7 cellular contexts compared by ENCODE assay signal in the genomic region with DNA sequence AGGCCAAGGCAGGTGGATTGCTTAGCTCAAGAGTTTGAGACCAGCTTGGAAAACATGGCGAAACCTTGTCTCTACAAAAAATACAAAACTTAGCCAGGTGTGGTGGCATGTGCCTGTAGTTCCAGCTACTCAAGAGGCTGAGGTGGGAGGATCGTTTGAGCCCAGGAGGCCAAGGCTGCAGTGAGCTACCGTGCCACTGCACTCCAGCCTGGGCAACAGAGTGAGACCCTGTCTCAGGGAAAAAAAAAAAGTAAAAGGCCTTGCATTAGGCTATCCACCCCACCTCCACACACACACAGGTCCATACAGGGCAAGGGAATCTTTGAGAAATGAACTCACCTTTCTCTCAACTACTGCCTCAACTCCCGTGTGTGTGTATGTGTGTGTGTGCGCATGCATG. TPM values are rescaled to one million over a fixed set of nuclear protein-coding genes. Genes with fewer than 3 reads are reported as not detected.
DNase-seq lines count a peak whose midpoint lies in the region; ATAC-seq and TF ChIP-seq lines count a peak whose summit lies in the region.
"Not testable (repeated sequence)": the region's sequence is repeated elsewhere in the genome, so short reads cannot be mapped to it uniquely, and the experiment has no call there.

No MANE protein-coding gene starts in this region.

- H3K4me2 ChIP-seq in IMR-90 (ENCODE audit: low read depth, low read length): 0 out of 2 replicates have a peak overlapping the region, but pooled peaks have one; percentile 95

- not testable (repeated sequence) for H3K4me1 ChIP-seq in IMR-90 (ENCODE audit: control insufficient read depth, insufficient read depth, low read length); esophagus (ENCODE audit: control insufficient read depth in 2 of 2, insufficient read depth in 2 of 2, low read length in 1 of 2); rectal smooth muscle tissue (ENCODE audit: control insufficient read depth, insufficient read depth, low read length)
- H3K4me1 ChIP-seq in adrenal gland (replicated peaks in 1 of 2): peaks cover 15 to 48% of the 10 kb centered on the region in 2 donors
- peaks cover 0 to 48% of the 10 kb centered on the region in 2 donors for H3K4me1 ChIP-seq in right atrium auricular region
- peaks cover 31% of the 10 kb centered on the region for H3K4me1 ChIP-seq in muscle layer of colon (ENCODE audit: insufficient read depth, low read length)
- peaks cover 5 to 22% of the 10 kb centered on the region in 2 donors for H3K4me1 ChIP-seq in thoracic aorta (ENCODE audit: control insufficient read depth in 1 of 2, low read depth in 2 of 2)

- POLR2A ChIA-PET in IMR-90 (lab: Charles Lee; ENCODE audit: unreplicated experiment): not testable (repeated sequence)

- H4K8ac ChIP-seq in IMR-90 (ENCODE audit: low read depth in 2 of 2, low read length in 2 of 2): peak overlapping the region; percentile 11 to 34; a peak in 1 of 4 replicates

- not testable (repeated sequence) for H4K91ac ChIP-seq in IMR-90 (ENCODE audit: insufficient read depth, low read depth, low read length)

- not testable (repeated sequence) for H3K9me1 ChIP-seq in IMR-90 (ENCODE audit: insufficient read depth, low read length)

- not testable (repeated sequence) for H2BK15ac ChIP-seq in IMR-90 (ENCODE audit: low read depth, low read length)

- CTCF ChIA-PET in IMR-90 (lab: Yijun Ruan, JAX): interaction anchor here (0.8 to 1.1 kb wide), 2 partner anchors 21 to 22 kb away, joined by 3 read pairs; no protein-coding TSS in a partner anchor

- H3K79me1 ChIP-seq in IMR-90 (ENCODE audit: low read depth in 1 of 2, low read length in 2 of 2): peaks cover 0 to 13% of the 10 kb centered on the region in 2 experiments; a peak in 2 of 4 replicates

- DNase-seq in IMR-90; right atrium auricular region (ENCODE audit: low spot score); thoracic aorta (ENCODE audit: low spot score): not testable (repeated sequence)
- DNase-seq in adrenal gland: peak in 2 of 7 donors; percentile 17 to 41

- not testable (repeated sequence) for H2AK9ac ChIP-seq in IMR-90 (replicated peaks; ENCODE audit: low read depth, low read length, poor library complexity)

- not testable (repeated sequence) for H2BK20ac ChIP-seq in IMR-90 (ENCODE audit: low read depth, low read length)

- not testable (repeated sequence) for H3K18ac ChIP-seq in IMR-90 (ENCODE audit: low read depth, low read length)

- H2BK5ac ChIP-seq in IMR-90 (ENCODE audit: low read depth, low read length, poor library complexity, severe bottlenecking): not testable (repeated sequence)

- TF ChIP-seq RAD21 in IMR-90 (IDR thresholded peaks at IDR 0.05; ENCODE audit: low read length): not testable (repeated sequence)

- in situ Hi-C loops in IMR-90 (cut with MboI; ENCODE audit: low sequenced_read_pairs): not testable (repeated sequence)

- not testable (repeated sequence) for H3K9ac ChIP-seq in IMR-90 (ENCODE audit: low read depth, low read length); muscle layer of colon (ENCODE audit: low read length); rectal smooth muscle tissue (ENCODE audit: low read length)

- H4K20me1 ChIP-seq in IMR-90 (ENCODE audit: insufficient read depth, low read length): not testable (repeated sequence)

- H3K36me3 ChIP-seq in IMR-90 (ENCODE audit: control insufficient read depth, insufficient read depth, low read length); adrenal gland (replicated peaks in 1 of 2); esophagus (ENCODE audit: control insufficient read depth in 2 of 2, insufficient read depth in 2 of 2, low read length in 1 of 2); right atrium auricular region; muscle layer of colon (ENCODE audit: insufficient read depth, low read length); rectal smooth muscle tissue (ENCODE audit: control insufficient read depth, insufficient read depth, low read length); thoracic aorta: not testable (repeated sequence)

- H3K56ac ChIP-seq in IMR-90 (ENCODE audit: extremely low read depth, insufficient read depth, low read length): not testable (repeated sequence)

- WGBS in IMR-90 (ENCODE audit: extremely low coverage in 2 of 2, insufficient read length in 1 of 2), 2 experiments: no CpG with 5 or more reads among the region's 5 CpGs
- WGBS in adrenal gland, 4 donors: 74 to 95% (median 89%) methylated on average over 5 of the region's 5 CpGs
- WGBS in esophagus, 2 donors: 95 to 100% methylated on average over 5 of the region's 5 CpGs

- not testable (repeated sequence) for H3K4ac ChIP-seq in IMR-90 (ENCODE audit: low read depth, low read length)

- H2BK120ac ChIP-seq in IMR-90 (ENCODE audit: low read depth, low read length): not testable (repeated sequence)

- intact Hi-C loops in IMR-90 (cut with micrococcal nuclease); adrenal gland (cut with DNase I): not testable (repeated sequence)

- not testable (repeated sequence) for H2AFZ ChIP-seq in IMR-90 (replicated peaks; ENCODE audit: low read length, poor library complexity)

- H3K9me3 ChIP-seq in IMR-90 (ENCODE audit: control insufficient read depth, insufficient read depth, low read length); adrenal gland (replicated peaks in 1 of 3); esophagus (ENCODE audit: control insufficient read depth in 2 of 2, insufficient read depth in 1 of 2, low read depth in 1 of 2, low read length in 1 of 2); right atrium auricular region; muscle layer of colon (ENCODE audit: low read length); thoracic aorta: not testable (repeated sequence)

- not testable (repeated sequence) for ATAC-seq in IMR-90 (ENCODE audit: low read depth); thoracic aorta (ENCODE audit: insufficient number of reproducible peaks, low FRiP score, low read depth)

- not testable (repeated sequence) for TF ChIP-seq CTCF in IMR-90 (conservative IDR thresholded peaks at IDR 0.05; ENCODE audit: low read depth, low read length); adrenal gland (IDR thresholded peaks at IDR 0.05); right atrium auricular region (IDR thresholded peaks at IDR 0.05); thoracic aorta (IDR thresholded peaks at IDR 0.05)

- not testable (repeated sequence) for TF ChIP-seq POLR2A in IMR-90 (IDR thresholded peaks at IDR 0.05; ENCODE audit: low read depth, low read length); adrenal gland (IDR thresholded peaks at IDR 0.05)

- dilution Hi-C loops in IMR-90 (cut with HindIII; ENCODE audit: low sequenced_read_pairs, unreplicated experiment): not testable (repeated sequence)

- H3K27ac ChIP-seq in IMR-90 (ENCODE audit: insufficient read depth, low read length) (peak overlapping the region; percentile 22; the same call in 1 of the 2 replicates), adrenal gland (peak overlapping the region; percentile 55 to 91 (median 90)), esophagus (ENCODE audit: low read depth in 2 of 2, low read length in 1 of 2) (peak overlapping the region; percentile 15 to 74), right atrium auricular region (peak overlapping the region; percentile 82 to 89), muscle layer of colon (ENCODE audit: low read depth, low read length) (peak overlapping the region; percentile 75), rectal smooth muscle tissue (ENCODE audit: low read depth, low read length) (peak overlapping the region; percentile 93), thoracic aorta (peak overlapping the region; percentile 70 to 88)

- not testable (repeated sequence) for BruUV-seq in IMR-90 (replicated peaks; lab: Mats Ljungman, UMichigan)

- not testable (repeated sequence) for H3K14ac ChIP-seq in IMR-90 (replicated peaks; ENCODE audit: low read depth, low read length)

- not testable (repeated sequence) for H4K5ac ChIP-seq in IMR-90 (ENCODE audit: low read depth, low read length)

- H3K4me3 ChIP-seq in IMR-90 (ENCODE audit: insufficient read depth, low read depth, low read length); adrenal gland; esophagus (ENCODE audit: low read depth in 1 of 2, low read length in 2 of 2); right atrium auricular region; muscle layer of colon (ENCODE audit: low read depth in 1 of 2, low read length in 2 of 2); rectal smooth muscle tissue (ENCODE audit: low read length); thoracic aorta: not testable (repeated sequence)

- H3K23ac ChIP-seq in IMR-90 (ENCODE audit: low read depth, low read length): not testable (repeated sequence)

- not testable (repeated sequence) for H3K27me3 ChIP-seq in IMR-90 (ENCODE audit: control insufficient read depth, insufficient read depth, low read length); adrenal gland; esophagus (ENCODE audit: control insufficient read depth in 1 of 2, insufficient read depth in 2 of 2, low read length in 2 of 2); right atrium auricular region; muscle layer of colon (ENCODE audit: control insufficient read depth in 1 of 2, insufficient read depth in 2 of 2, low read length in 2 of 2); rectal smooth muscle tissue (ENCODE audit: control insufficient read depth, insufficient read depth, low read length); thoracic aorta (replicated peaks; ENCODE audit: insufficient read depth)

- H2AK5ac ChIP-seq in IMR-90 (ENCODE audit: low read depth, low read length): 0 out of 2 replicates have a peak overlapping the region, but pooled peaks have one; percentile 50

RNA-seq across cellular contexts. Expression of gene TGFBR3, which starts 33.9 kb away (rescaled TPM):
- total RNA-seq in IMR-90 (2012; rRNA removed) (8.3 and 11.3 TPM in 2 replicates), adrenal gland (100 to 1,000 TPM in 7 of 8 donors, 10 to 100 TPM in 1; 95.5 to 340 (median 157) TPM), right atrium auricular region (10 to 100 TPM; 40.5 to 64.8 TPM), thoracic aorta (10 to 100 TPM; 60.8 to 62.4 TPM)
- polyA plus RNA-seq in IMR-90 (2012; rRNA removed) (3.0 and 4.0 TPM in 2 replicates), adrenal gland (100 to 1,000 TPM in 1 of 3 donors, 10 to 100 TPM in 2; 13.9 to 141 (median 19.0) TPM), esophagus (10 to 100 TPM in 1 of 2 donors, 1 to 10 TPM in 1; 3.8 to 10.5 TPM)
- 2.6 and 2.7 TPM in 2 replicates for polyA plus RNA-seq in IMR-90 (2012; cell fraction: cytosol; rRNA removed)
- 2.5 and 8.0 TPM in 2 replicates for polyA plus RNA-seq in IMR-90 (2012; cell fraction: nucleus; rRNA removed; ENCODE audit: low replicate concordance)

Comparison
In these comparisons a context has a peak if more than half of its experiments do, and no peak if none do; other contexts are left out.
1. H3K27ac ChIP-seq: peak in every context shown above with its lines; median percentile 93 in rectal smooth muscle tissue; 90 in adrenal gland; 86 in right atrium auricular region; 79 in thoracic aorta; 75 in muscle layer of colon; 44 in esophagus; 22 in IMR-90.